Comparison of ENCODE assay signal across 9 cellular contexts in the genomic region with DNA sequence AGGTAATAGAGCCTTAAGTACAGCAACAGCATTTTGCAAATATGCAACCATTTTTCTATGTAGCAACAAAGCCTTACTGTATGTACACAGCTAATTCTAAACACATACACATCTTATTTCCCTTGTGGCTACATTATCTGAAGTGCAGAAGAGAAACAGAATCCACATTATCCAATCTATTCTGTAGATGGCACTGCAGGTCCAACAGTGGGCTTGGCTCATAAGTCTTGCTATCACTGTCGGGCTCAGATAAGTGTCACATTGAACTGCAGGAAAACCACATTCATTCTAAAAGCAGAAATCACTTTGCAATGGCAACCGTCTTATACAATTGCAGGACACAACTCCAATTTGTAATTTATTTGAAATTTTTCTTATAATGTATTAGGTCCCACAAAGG.
DNase-seq lines count a peak whose midpoint lies in the region; ATAC-seq, FAIRE-seq and TF ChIP-seq lines count a peak whose summit lies in the region.
"Had no signal": no experiment of that assay in that cellular context is flagged by ENCODE, and none has a peak within 500 bp of the region (broad histone marks: within the 10 kb centered on the region; RNA-seq: fewer than 3 reads in every experiment).

No MANE protein-coding gene starts in this region.

- CTCF ChIA-PET in endothelial cell of umbilical vein (lab: Charles Lee), result interaction anchor here (0.8 to 1.8 kb wide), 2 partner anchors 274 to 276 kb away, joined by 3 to 4 read pairs; no protein-coding TSS in a partner anchor

- H3K4me3 Mint-ChIP-seq in activated T-cell treated with anti-CD3 and anti-CD28 coated beads, Interleukin-2, amount 50 U/mL, for 72 hours, result no peak overlapping the region
- H3K4me3 Mint-ChIP-seq: T-helper 1 cell treated with Interleukin-12 subunit alpha and Interleukin-12 subunit beta and Interleukin-4 antibody, amounts not matched to agents 30 μg/mL and 1 μg/mL, for 36 hours had no signal

- DNase-seq in A172 (ENCODE audit: low spot score) (peak; percentile 26), GM20000 (ENCODE audit: low spot score) (peak; percentile 20), NCI-H748 (lab: John Stamatoyannopoulos, UW; ENCODE audit: unreplicated experiment) (peak; percentile 72), endothelial cell of umbilical vein (ENCODE audit: low read depth, low spot score) (peak; percentile 65), small intestine (peak; percentile 56), vagina (ENCODE audit: extremely low spot score in 2 of 2) (no peak), occipital lobe (lab: John Stamatoyannopoulos, UW) (no peak)
- no peak for DNase-seq in activated T-cell treated with anti-CD3 and anti-CD28 coated beads, Interleukin-2, amount 50 U/mL, for 72 hours

- WGBS in small intestine, 3 donors, result 6 to 10% (median 8%) methylated on average over 2 of the region's 2 CpGs

- intact Hi-C loops in endothelial cell of umbilical vein (cut with micrococcal nuclease) (loop anchor here (2.0 to 10.0 kb wide), 3 partner anchors 221 to 331 kb away; no protein-coding TSS in a partner anchor), vagina (cut with DNase I) (no loop called here)

- H3K36me3 Mint-ChIP-seq in activated T-cell treated with anti-CD3 and anti-CD28 coated beads, Interleukin-2, amount 50 U/mL, for 72 hours (ENCODE audit: insufficient read depth in 2 of 2), result no peaks in the 10 kb centered on the region

- no peak for TF ChIP-seq POLR2A in endothelial cell of umbilical vein (IDR thresholded peaks at IDR 0.05; ENCODE audit: low read depth, low read length)
- TF ChIP-seq POLR2A in vagina (IDR thresholded peaks at IDR 0.05), result no peak

- no peaks in the 10 kb centered on the region for H3K9me3 ChIP-seq in endothelial cell of umbilical vein (replicated peaks; ENCODE audit: control insufficient read depth, insufficient read depth, low read length)
- no peaks in the 10 kb centered on the region for H3K9me3 ChIP-seq in small intestine (ENCODE audit: control insufficient read depth, low read depth)
- no peaks in the 10 kb centered on the region for H3K9me3 ChIP-seq in vagina

- H3K27ac ChIP-seq in endothelial cell of umbilical vein (ENCODE audit: insufficient read depth, low read depth, low read length) (no peak overlapping the region), small intestine (ENCODE audit: low read depth in 1 of 2, low read length in 1 of 2) (no peak overlapping the region), vagina (no peak overlapping the region)

- no peak overlapping the region for H3K4me3 ChIP-seq in endothelial cell of umbilical vein (replicated peaks in 1 of 3; ENCODE audit: insufficient read depth in 1 of 3, low read depth in 1 of 3, low read length in 3 of 3)
- no peak overlapping the region for H3K4me3 ChIP-seq in small intestine (ENCODE audit: low read depth in 1 of 2, low read length in 2 of 2)
- H3K4me3 ChIP-seq in vagina, result no peak overlapping the region

- H3K4me1 ChIP-seq in endothelial cell of umbilical vein (ENCODE audit: control insufficient read depth, extremely low read depth, insufficient read depth, low read length) (no peaks in the 10 kb centered on the region), small intestine (ENCODE audit: control insufficient read depth in 2 of 2, insufficient read depth in 1 of 2, low read depth in 1 of 2, low read length in 1 of 2) (no peaks in the 10 kb centered on the region), vagina (no peaks in the 10 kb centered on the region)

- TF ChIP-seq CTCF in GM20000 (IDR thresholded peaks at IDR 0.05; ENCODE audit: extremely low read depth, missing control alignments), result no peak
- TF ChIP-seq CTCF in endothelial cell of umbilical vein (IDR thresholded peaks at IDR 0.05; ENCODE audit: extremely low read depth in 1 of 2, insufficient read depth in 1 of 2, low read depth in 1 of 2, low read length in 2 of 2), result peak in 1 of 2 donors; percentile 37
- TF ChIP-seq CTCF in vagina (IDR thresholded peaks at IDR 0.05), result no peak

- H3K4me2 ChIP-seq in endothelial cell of umbilical vein (ENCODE audit: insufficient read depth, low read length), result no peak overlapping the region

- H3K9me1 ChIP-seq in endothelial cell of umbilical vein (replicated peaks; ENCODE audit: control insufficient read depth, extremely low read depth, insufficient read depth, low read length), result no peaks in the 10 kb centered on the region

- H3K79me2 ChIP-seq in endothelial cell of umbilical vein (ENCODE audit: control insufficient read depth, insufficient read depth, low read length), result no peaks in the 10 kb centered on the region

- FAIRE-seq in endothelial cell of umbilical vein (lab: Jason Lieb, UNC), result peak; percentile 24
- FAIRE-seq in small intestine (lab: Jason Lieb, UNC), result no peak

- H3K27me3 ChIP-seq in endothelial cell of umbilical vein (ENCODE audit: control insufficient read depth in 2 of 2, insufficient read depth in 2 of 2, low read length in 2 of 2) (no peaks in the 10 kb centered on the region), small intestine (ENCODE audit: control insufficient read depth in 2 of 2, insufficient read depth in 2 of 2, low read length in 2 of 2) (no peaks in the 10 kb centered on the region), vagina (no peaks in the 10 kb centered on the region)

- no peak overlapping the region for H2AFZ ChIP-seq in endothelial cell of umbilical vein (ENCODE audit: low read depth, low read length)

- H3K4me1 Mint-ChIP-seq in activated T-cell treated with anti-CD3 and anti-CD28 coated beads, Interleukin-2, amount 50 U/mL, for 72 hours (ENCODE audit: low read depth), result no peaks in the 10 kb centered on the region

- dilution Hi-C loops in endothelial cell of umbilical vein (cut with MboI; ENCODE audit: extremely low pct_ligation_motif_present, low sequenced_read_pairs), result no loop called here

- no peak overlapping the region for H3K9ac ChIP-seq in endothelial cell of umbilical vein (replicated peaks; ENCODE audit: extremely low read depth, insufficient read depth, low read length)

- H3K9me3 Mint-ChIP-seq in activated T-cell treated with anti-CD3 and anti-CD28 coated beads, Interleukin-2, amount 50 U/mL, for 72 hours, result no peaks in the 10 kb centered on the region
- H3K9me3 Mint-ChIP-seq: T-helper 1 cell treated with Interleukin-12 subunit alpha and Interleukin-12 subunit beta and Interleukin-4 antibody, amounts not matched to agents 30 μg/mL and 1 μg/mL, for 36 hours had no signal

- H3K27ac Mint-ChIP-seq in activated T-cell treated with anti-CD3 and anti-CD28 coated beads, Interleukin-2, amount 50 U/mL, for 72 hours, result no peak overlapping the region
- H3K27ac Mint-ChIP-seq: T-helper 1 cell treated with Interleukin-12 subunit alpha and Interleukin-12 subunit beta and Interleukin-4 antibody, amounts not matched to agents 30 μg/mL and 1 μg/mL, for 36 hours had no signal

- ATAC-seq in activated T-cell treated with anti-CD3 and anti-CD28 coated beads, Interleukin-2, amount 50 U/mL, for 72 hours (replicated peaks in 1 of 2), result no peak

- POLR2A ChIA-PET in endothelial cell of umbilical vein (lab: Charles Lee), result no interaction called here

- BruUV-seq in endothelial cell of umbilical vein (replicated peaks; lab: Mats Ljungman, UMichigan), result no TSS peak

- H4K20me1 ChIP-seq in endothelial cell of umbilical vein (replicated peaks; ENCODE audit: control insufficient read depth, extremely low read depth, insufficient read depth, low read length), result no peaks in the 10 kb centered on the region

- H3K27me3 Mint-ChIP-seq in activated T-cell treated with anti-CD3 and anti-CD28 coated beads, Interleukin-2, amount 50 U/mL, for 72 hours (ENCODE audit: low read depth), result no peaks in the 10 kb centered on the region

- H3K36me3 ChIP-seq in endothelial cell of umbilical vein (ENCODE audit: control insufficient read depth in 2 of 2, extremely low read depth in 1 of 2, insufficient read depth in 2 of 2, low read length in 2 of 2) (no peaks in the 10 kb centered on the region), small intestine (ENCODE audit: control insufficient read depth in 2 of 2, insufficient read depth in 2 of 2, low read length in 2 of 2) (no peaks in the 10 kb centered on the region), vagina (no peaks in the 10 kb centered on the region)

TF ChIP-seq in endothelial cell of umbilical vein, 7 proteins besides CTCF, POLR2A, EP300 and RAD21:
- TF ChIP-seq FOS (IDR thresholded peaks at IDR 0.05; ENCODE audit: borderline replicate concordance, insufficient read depth, low read length), result no peak
- no peak for TF ChIP-seq GATA2 (IDR thresholded peaks at IDR 0.05; ENCODE audit: insufficient read depth, insufficient read length, low read depth, low read length)
- no peak for TF ChIP-seq EZH2 (IDR thresholded peaks at IDR 0.05; ENCODE audit: borderline replicate concordance, low read depth, low read length, severe bottlenecking)
- TF ChIP-seq MYC (IDR thresholded peaks at IDR 0.05; ENCODE audit: low read depth, low read length), result no peak
- no peak for TF ChIP-seq JUN (IDR thresholded peaks at IDR 0.05; ENCODE audit: borderline replicate concordance, insufficient read depth, insufficient read length, low read depth)
- TF ChIP-seq POLR2AphosphoS5 (IDR thresholded peaks at IDR 0.05; ENCODE audit: insufficient read depth, low read depth, low read length), result no peak
- TF ChIP-seq, protein P1, sequence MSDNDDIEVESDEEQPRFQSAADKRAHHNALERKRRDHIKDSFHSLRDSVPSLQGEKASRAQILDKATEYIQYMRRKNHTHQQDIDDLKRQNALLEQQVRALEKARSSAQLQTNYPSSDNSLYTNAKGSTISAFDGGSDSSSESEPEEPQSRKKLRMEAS (IDR thresholded peaks at IDR 0.05; ENCODE audit: insufficient read depth, insufficient read length), result no peak

Comparison
In these comparisons a context has a peak if more than half of its experiments do, and no peak if none do; other contexts are left out.
1. DNase-seq: peak in A172 (single experiment), GM20000 (single experiment), NCI-H748 (single experiment), endothelial cell of umbilical vein (single experiment) and small intestine (single experiment); none in vagina (0 of 2), activated T-cell treated with anti-CD3 and anti-CD28 coated beads, Interleukin-2, amount 50 U/mL, for 72 hours (0 of 2) and occipital lobe (single experiment).